ENCODE assay signal across 8 cellular contexts in genomic region chr10:9209105-9209798, GRCh38.
A peak's percentile ranks its signal among the peaks of the same experiment; 100 is the strongest.
DNase-seq lines count a peak whose midpoint lies in the region; ATAC-seq and TF ChIP-seq lines count a peak whose summit lies in the region.

No MANE protein-coding gene starts in this region.

- POLR2A ChIA-PET in HEK293T (lab: Yijun Ruan, JAX), result no interaction called here

- CTCF ChIA-PET in HEK293T (lab: Yijun Ruan, JAX), result interaction anchor here (1.2 kb wide), 1 partner anchor 96 kb away, joined by 3 read pairs; no protein-coding TSS in a partner anchor

- peak; percentile 77 to 98 (median 92) for TF ChIP-seq CTCF in dorsolateral prefrontal cortex (IDR thresholded peaks at IDR 0.05 in 54 of 56, conservative IDR thresholded peaks at IDR 0.05 in 2 of 56; ENCODE audit: low read depth in 1 of 56, partially characterized antibody in 56 of 56)
- peak; percentile 91 for TF ChIP-seq CTCF in lung (IDR thresholded peaks at IDR 0.05; ENCODE audit: control extremely low read depth, extremely low read depth)

- WGBS in lung, 2 donors, result 22 to 24% methylated on average over 13 of the region's 13 CpGs

- no peak for ATAC-seq in lung (ENCODE audit: insufficient read depth, low FRiP score)

- H3K27me3 ChIP-seq in dorsolateral prefrontal cortex (peaks cover 0 to 20% (median 0%) of the 10 kb centered on the region in 45 donors), lung (ENCODE audit: control insufficient read depth, insufficient read depth) (no peaks in the 10 kb centered on the region)

- no peak overlapping the region for H3K27ac ChIP-seq in dorsolateral prefrontal cortex
- H3K27ac ChIP-seq in lung (ENCODE audit: low read depth in 1 of 2, low read length in 1 of 2), result no peak overlapping the region

- H3K4me3 ChIP-seq in dorsolateral prefrontal cortex, result peak overlapping the region in 1 of 59 donors; percentile 20
- H3K4me3 ChIP-seq in lung, result no peak overlapping the region

- H3K4me1 ChIP-seq in lung (ENCODE audit: control insufficient read depth in 2 of 2, insufficient read depth in 2 of 2, low read length in 2 of 2), result no peaks in the 10 kb centered on the region

- DNase-seq in DMS79 (lab: John Stamatoyannopoulos, UW) (peak; percentile 0), DMS79 treated with DMSO at 0.1 percent for 48 hours (lab: John Stamatoyannopoulos, UW) (no peak), HEK293T (ENCODE audit: extremely low spot score) (peak; percentile 63), NCI-H146 (lab: John Stamatoyannopoulos, UW) (peak; percentile 66), dorsolateral prefrontal cortex (peak; percentile 46 to 77 (median 62)), lung (ENCODE audit: low spot score) (peak; percentile 65)
- peak; percentile 86 to 89 for DNase-seq in activated CD4-positive, alpha-beta T cell treated with anti-CD3 and anti-CD28 coated beads, Interleukin-2, amount 50 U/mL, for 48 hours
- peak; percentile 76 for DNase-seq in stimulated activated CD8-positive, alpha-beta memory T cell treated with anti-CD3 and anti-CD28 coated beads, Interleukin-12 subunit alpha, Interleukin-12 subunit beta, amount 100 ng/mL, for 1 hour (ENCODE audit: low read depth)

- no peaks in the 10 kb centered on the region for H3K9me3 ChIP-seq in lung (ENCODE audit: control insufficient read depth in 2 of 2, insufficient read depth in 1 of 2, low read length in 1 of 2)

- H3K36me3 ChIP-seq in lung (ENCODE audit: control insufficient read depth in 2 of 2, insufficient read depth in 2 of 2, low read length in 2 of 2), result no peaks in the 10 kb centered on the region

- intact Hi-C loops in dorsolateral prefrontal cortex (cut with DNase I), result loop anchor here (2.0 to 5.0 kb wide), 2 partner anchors 1336 to 1337 kb away; no protein-coding TSS in a partner anchor

TF ChIP-seq in HEK293T, 16 proteins besides CTCF, POLR2A, EP300 and RAD21:
- TF ChIP-seq L3MBTL2 (conservative IDR thresholded peaks at IDR 0.05) (no peak), TARDBP (IDR thresholded peaks at IDR 0.05) (no peak), FOXA1 (IDR thresholded peaks at IDR 0.05) (no peak), HDGF (IDR thresholded peaks at IDR 0.05; ENCODE audit: borderline replicate concordance) (no peak), CTBP1 (IDR thresholded peaks at IDR 0.05; ENCODE audit: borderline replicate concordance) (no peak), LEF1 (IDR thresholded peaks at IDR 0.05; ENCODE audit: borderline replicate concordance) (no peak), SUZ12 (IDR thresholded peaks at IDR 0.05) (no peak), ELF4 (IDR thresholded peaks at IDR 0.05) (no peak), BHLHE40 (IDR thresholded peaks at IDR 0.05; ENCODE audit: borderline replicate concordance) (no peak), NFRKB (IDR thresholded peaks at IDR 0.05) (no peak)
